11 cellular contexts compared by ENCODE assay signal in genomic region chr1:51570063-51570720, GRCh38. TPM values are rescaled to one million over a fixed set of nuclear protein-coding genes. Genes with fewer than 3 reads are reported as not detected.
DNase-seq lines count a peak whose midpoint lies in the region; ATAC-seq and TF ChIP-seq lines count a peak whose summit lies in the region.
"Had no signal": no experiment of that assay in that cellular context is flagged by ENCODE, and none has a peak within 500 bp of the region (broad histone marks: within the 10 kb centered on the region; RNA-seq: fewer than 3 reads in every experiment).

No MANE protein-coding gene starts in this region.

- H3K4me3 Mint-ChIP-seq in activated CD4-positive, alpha-beta T cell treated with anti-CD3 and anti-CD28 coated beads for 36 hours: no peak overlapping the region
- peak overlapping the region; percentile 38 for H3K4me3 Mint-ChIP-seq in activated T-helper 1 cell treated with anti-CD3 and anti-CD28 coated beads, Interleukin-12 subunit alpha, Interleukin-12 subunit beta, Interleukin-2, Interleukin-4 antibody, amounts not matched to agents 30 ng/mL and 10 ng/mL and 1 ng/mL, durations not matched to agents 14 hours and 24 hours and 36 hours
- H3K4me3 Mint-ChIP-seq in stimulated activated effector memory CD8-positive, alpha-beta T cell treated with anti-CD3 and anti-CD28 coated beads, Interleukin-12 subunit alpha, Interleukin-12 subunit beta, amount 100 ng/mL, for 72 hours: peak overlapping the region; percentile 4

- H3K4me3 ChIP-seq in osteoblast (ENCODE audit: insufficient read depth, low read length): no peak overlapping the region
- H3K4me3 ChIP-seq: lung had no signal

- DNase-seq in activated CD4-positive, alpha-beta T cell treated with anti-CD3 and anti-CD28 coated beads for 36 hours: no peak
- no peak for DNase-seq in activated CD4-positive, alpha-beta T cell treated with anti-CD3 and anti-CD28 coated beads, Interleukin-2, amount 50 U/mL, for 1 hour
- DNase-seq in activated T-helper 1 cell treated with anti-CD3 and anti-CD28 coated beads, Interleukin-12 subunit alpha, Interleukin-12 subunit beta, Interleukin-2, Interleukin-4 antibody, amounts not matched to agents 30 ng/mL and 10 ng/mL and 1 ng/mL, durations not matched to agents 14 hours and 24 hours and 36 hours (ENCODE audit: low spot score): no peak
- DNase-seq in stimulated activated effector memory CD8-positive, alpha-beta T cell treated with anti-CD3 and anti-CD28 coated beads, Interleukin-12 subunit alpha, Interleukin-12 subunit beta, amount 100 ng/mL, for 72 hours (ENCODE audit: low spot score in 2 of 2): no peak
- no peak for DNase-seq in nucleus accumbens (lab: John Stamatoyannopoulos, UW)
- no peak for DNase-seq in osteoblast (ENCODE audit: insufficient read length, low spot score, missing footprints)
- DNase-seq in stimulated activated CD8-positive, alpha-beta memory T cell treated with anti-CD3 and anti-CD28 coated beads, Interleukin-4, amount 100 ng/mL, for 48 hours: no peak
- DNase-seq: BE2C, NCI-H1436 treated with DMSO at 0.1 percent for 48 hours had no signal

- peak; percentile 24 for ATAC-seq in activated CD4-positive, alpha-beta T cell treated with anti-CD3 and anti-CD28 coated beads for 36 hours
- peak; percentile 40 for ATAC-seq in HG03175 (IDR thresholded peaks at IDR 0.05; ENCODE audit: unreplicated experiment)
- peak; percentile 80 for ATAC-seq in stimulated activated effector memory CD8-positive, alpha-beta T cell treated with anti-CD3 and anti-CD28 coated beads, Interleukin-12 subunit alpha, Interleukin-12 subunit beta, amount 100 ng/mL, for 72 hours

- H3K9me3 Mint-ChIP-seq in activated CD4-positive, alpha-beta T cell treated with anti-CD3 and anti-CD28 coated beads for 36 hours (ENCODE audit: low read depth): no peaks in the 10 kb centered on the region
- no peaks in the 10 kb centered on the region for H3K9me3 Mint-ChIP-seq in activated T-helper 1 cell treated with anti-CD3 and anti-CD28 coated beads, Interleukin-12 subunit alpha, Interleukin-12 subunit beta, Interleukin-2, Interleukin-4 antibody, amounts not matched to agents 30 ng/mL and 10 ng/mL and 1 ng/mL, durations not matched to agents 14 hours and 24 hours and 36 hours
- H3K9me3 Mint-ChIP-seq in stimulated activated effector memory CD8-positive, alpha-beta T cell treated with anti-CD3 and anti-CD28 coated beads, Interleukin-12 subunit alpha, Interleukin-12 subunit beta, amount 100 ng/mL, for 72 hours: no peaks in the 10 kb centered on the region

- H3K79me2 ChIP-seq in osteoblast (ENCODE audit: insufficient read depth, low read length): no peaks in the 10 kb centered on the region

- TF ChIP-seq CTCF in osteoblast (IDR thresholded peaks at IDR 0.05; ENCODE audit: extremely low read depth, low read depth, low read length): no peak

- H3K27ac ChIP-seq in osteoblast (ENCODE audit: low read depth, low read length): no peak overlapping the region

- H2AFZ ChIP-seq in osteoblast (ENCODE audit: low read length): no peak overlapping the region

- H3K4me1 ChIP-seq in osteoblast (ENCODE audit: insufficient read depth, low read length): peaks cover 31% of the 10 kb centered on the region
- H3K4me1 ChIP-seq: BE2C had no signal

- no peaks in the 10 kb centered on the region for H3K9me3 ChIP-seq in osteoblast (ENCODE audit: low read depth, low read length)
- H3K9me3 ChIP-seq: BE2C had no signal

- H3K27ac Mint-ChIP-seq in activated CD4-positive, alpha-beta T cell treated with anti-CD3 and anti-CD28 coated beads for 36 hours: peak overlapping the region; percentile 87
- H3K27ac Mint-ChIP-seq in activated T-helper 1 cell treated with anti-CD3 and anti-CD28 coated beads, Interleukin-12 subunit alpha, Interleukin-12 subunit beta, Interleukin-2, Interleukin-4 antibody, amounts not matched to agents 30 ng/mL and 10 ng/mL and 1 ng/mL, durations not matched to agents 14 hours and 24 hours and 36 hours: peak overlapping the region; percentile 90
- H3K27ac Mint-ChIP-seq in stimulated activated effector memory CD8-positive, alpha-beta T cell treated with anti-CD3 and anti-CD28 coated beads, Interleukin-12 subunit alpha, Interleukin-12 subunit beta, amount 100 ng/mL, for 72 hours: peak overlapping the region; percentile 44

- H3K4me2 ChIP-seq in osteoblast (ENCODE audit: insufficient read depth, low read length): no peak overlapping the region

- no peaks in the 10 kb centered on the region for H3K36me3 ChIP-seq in osteoblast (ENCODE audit: insufficient read depth, low read length)
- H3K36me3 ChIP-seq: BE2C had no signal

- H3K36me3 Mint-ChIP-seq in activated CD4-positive, alpha-beta T cell treated with anti-CD3 and anti-CD28 coated beads for 36 hours (ENCODE audit: low read depth): no peaks in the 10 kb centered on the region
- no peaks in the 10 kb centered on the region for H3K36me3 Mint-ChIP-seq in activated T-helper 1 cell treated with anti-CD3 and anti-CD28 coated beads, Interleukin-12 subunit alpha, Interleukin-12 subunit beta, Interleukin-2, Interleukin-4 antibody, amounts not matched to agents 30 ng/mL and 10 ng/mL and 1 ng/mL, durations not matched to agents 14 hours and 24 hours and 36 hours (ENCODE audit: low read depth)
- no peaks in the 10 kb centered on the region for H3K36me3 Mint-ChIP-seq in stimulated activated effector memory CD8-positive, alpha-beta T cell treated with anti-CD3 and anti-CD28 coated beads, Interleukin-12 subunit alpha, Interleukin-12 subunit beta, amount 100 ng/mL, for 72 hours

- H3K27me3 Mint-ChIP-seq in activated CD4-positive, alpha-beta T cell treated with anti-CD3 and anti-CD28 coated beads for 36 hours: no peaks in the 10 kb centered on the region
- H3K27me3 Mint-ChIP-seq in activated T-helper 1 cell treated with anti-CD3 and anti-CD28 coated beads, Interleukin-12 subunit alpha, Interleukin-12 subunit beta, Interleukin-2, Interleukin-4 antibody, amounts not matched to agents 30 ng/mL and 10 ng/mL and 1 ng/mL, durations not matched to agents 14 hours and 24 hours and 36 hours (ENCODE audit: insufficient read depth): no peaks in the 10 kb centered on the region

- no peaks in the 10 kb centered on the region for H3K27me3 ChIP-seq in osteoblast (ENCODE audit: insufficient read depth, low read length)
- H3K27me3 ChIP-seq: BE2C had no signal

- intact Hi-C loops in activated CD4-positive, alpha-beta T cell treated with anti-CD3 and anti-CD28 coated beads for 36 hours (cut with DNase I, micrococcal nuclease): no loop called here
- intact Hi-C loops in activated T-helper 1 cell treated with anti-CD3 and anti-CD28 coated beads, Interleukin-12 subunit alpha, Interleukin-12 subunit beta, Interleukin-2, Interleukin-4 antibody, amounts not matched to agents 30 ng/mL and 10 ng/mL and 1 ng/mL, durations not matched to agents 14 hours and 24 hours and 36 hours (cut with micrococcal nuclease): loop anchor here (5.0 kb wide), 1 partner anchor 197 kb away; no protein-coding TSS in a partner anchor

- H3K4me1 Mint-ChIP-seq in activated CD4-positive, alpha-beta T cell treated with anti-CD3 and anti-CD28 coated beads for 36 hours: peaks cover 32% of the 10 kb centered on the region
- peaks cover 4% of the 10 kb centered on the region for H3K4me1 Mint-ChIP-seq in activated T-helper 1 cell treated with anti-CD3 and anti-CD28 coated beads, Interleukin-12 subunit alpha, Interleukin-12 subunit beta, Interleukin-2, Interleukin-4 antibody, amounts not matched to agents 30 ng/mL and 10 ng/mL and 1 ng/mL, durations not matched to agents 14 hours and 24 hours and 36 hours (ENCODE audit: low read depth)
- H3K4me1 Mint-ChIP-seq in stimulated activated effector memory CD8-positive, alpha-beta T cell treated with anti-CD3 and anti-CD28 coated beads, Interleukin-12 subunit alpha, Interleukin-12 subunit beta, amount 100 ng/mL, for 72 hours: peaks cover 31% of the 10 kb centered on the region

- POLR2A ChIA-PET in activated CD4-positive, alpha-beta T cell treated with anti-CD3 and anti-CD28 coated beads for 36 hours (lab: Charles Lee): interaction anchor here (0.6 kb wide), 2 partner anchors 52 to 235 kb away, joined by 3 to 8 read pairs; no protein-coding TSS in a partner anchor

- H4K20me1 ChIP-seq in osteoblast (ENCODE audit: insufficient read depth, low read length): no peaks in the 10 kb centered on the region

- CTCF ChIA-PET in activated CD4-positive, alpha-beta T cell treated with anti-CD3 and anti-CD28 coated beads for 36 hours (lab: Charles Lee): no interaction called here

RNA-seq across cellular contexts. Expression of gene OSBPL9, which starts 46.7 kb away (rescaled TPM):
- total RNA-seq in activated CD4-positive, alpha-beta T cell treated with anti-CD3 and anti-CD28 coated beads for 36 hours: 10 to 100 TPM; 46.2 to 64.5 TPM
- 48.1 and 48.8 TPM in 2 replicates for total RNA-seq in activated T-helper 1 cell treated with anti-CD3 and anti-CD28 coated beads, Interleukin-12 subunit alpha, Interleukin-12 subunit beta, Interleukin-2, Interleukin-4 antibody, amounts not matched to agents 30 ng/mL and 10 ng/mL and 1 ng/mL, durations not matched to agents 14 hours and 24 hours and 36 hours
- 87.9 and 96.4 TPM in 2 replicates for total RNA-seq in osteoblast

RNA-seq across cellular contexts. Expression of gene EPS15, which starts 51.1 kb away (rescaled TPM):
- 10 to 100 TPM; 59.6 to 61.6 TPM for total RNA-seq in activated CD4-positive, alpha-beta T cell treated with anti-CD3 and anti-CD28 coated beads for 36 hours
- 53.0 and 55.5 TPM in 2 replicates for total RNA-seq in activated T-helper 1 cell treated with anti-CD3 and anti-CD28 coated beads, Interleukin-12 subunit alpha, Interleukin-12 subunit beta, Interleukin-2, Interleukin-4 antibody, amounts not matched to agents 30 ng/mL and 10 ng/mL and 1 ng/mL, durations not matched to agents 14 hours and 24 hours and 36 hours
- 79.9 and 82.2 TPM in 2 replicates for total RNA-seq in osteoblast

Comparison
In these comparisons a context has a peak if more than half of its experiments do, and no peak if none do; other contexts are left out.
1. ATAC-seq: peak in every context shown above with its lines; median percentile 80 in stimulated activated effector memory CD8-positive, alpha-beta T cell treated with anti-CD3 and anti-CD28 coated beads, Interleukin-12 subunit alpha, Interleukin-12 subunit beta, amount 100 ng/mL, for 72 hours; 40 in HG03175; 24 in activated CD4-positive, alpha-beta T cell treated with anti-CD3 and anti-CD28 coated beads for 36 hours.